In the genomic region with DNA sequence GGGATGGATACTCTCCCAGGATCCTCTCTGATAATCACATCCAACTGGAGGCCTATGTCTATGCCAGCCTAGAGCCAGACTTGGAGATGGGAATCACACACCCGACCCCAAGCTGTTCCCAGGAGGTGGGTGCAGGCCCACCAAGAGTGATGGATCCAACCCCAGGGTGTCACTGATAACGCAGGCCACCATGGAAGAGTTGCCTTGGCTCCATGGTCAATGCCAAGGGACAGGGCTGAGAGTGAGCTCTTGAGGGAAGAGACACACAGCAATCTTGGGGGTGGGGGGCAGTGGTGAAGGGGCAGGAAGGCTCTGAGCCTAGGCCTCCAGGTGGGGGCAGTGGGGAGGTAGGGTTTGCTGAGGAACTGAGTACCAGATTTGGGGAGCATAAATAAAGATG, we compare ENCODE assay signal across 14 cellular contexts.
"Had no signal": no experiment of that assay in that cellular context is flagged by ENCODE, and none has a peak within 500 bp of the region (broad histone marks: within the 10 kb centered on the region; RNA-seq: fewer than 3 reads in every experiment).

No MANE protein-coding gene starts in this region.

- H3K4me1 ChIP-seq: adrenal gland, psoas muscle, right lobe of liver, thyroid gland had no signal

- H3K4me3 ChIP-seq: adrenal gland, psoas muscle, right lobe of liver, thyroid gland had no signal

- H3K27me3 ChIP-seq: adrenal gland, right lobe of liver, thyroid gland had no signal

- H3K9me3 ChIP-seq: adrenal gland, psoas muscle, right lobe of liver, thyroid gland had no signal

- H3K4me1 Mint-ChIP-seq: activated T-helper 17 cell treated with anti-CD3 and anti-CD28 coated beads, Interleukin-2, amount 50 U/mL, for 72 hours; WTC11 had no signal

- H3K4me3 Mint-ChIP-seq: activated T-helper 17 cell treated with anti-CD3 and anti-CD28 coated beads, Interleukin-2, amount 50 U/mL, for 72 hours; mesothelial cell of epicardium; WTC11 had no signal

- H3K27me3 Mint-ChIP-seq: activated T-helper 17 cell treated with anti-CD3 and anti-CD28 coated beads, Interleukin-2, amount 50 U/mL, for 72 hours had no signal

- H3K27ac Mint-ChIP-seq: activated T-helper 17 cell treated with anti-CD3 and anti-CD28 coated beads, Interleukin-2, amount 50 U/mL, for 72 hours; mesothelial cell of epicardium; WTC11 had no signal

- DNase-seq: activated CD4-positive, alpha-beta T cell treated with anti-CD3 and anti-CD28 coated beads for 48 hours; activated naive CD4-positive, alpha-beta T cell treated with anti-CD3 and anti-CD28 coated beads, Interleukin-2, amount 50 U/mL, for 16 hours; caudate nucleus; foreskin melanocyte; kidney glomerular epithelial cell; psoas muscle; stimulated activated CD4-positive, alpha-beta T cell treated with anti-CD3 and anti-CD28 coated beads, Interleukin-1b, Interleukin-23, amount 100 ng/mL, for 48 hours; T-helper 2 cell; thyroid gland had no signal

- H3K9me3 Mint-ChIP-seq: activated T-helper 17 cell treated with anti-CD3 and anti-CD28 coated beads, Interleukin-2, amount 50 U/mL, for 72 hours; mesothelial cell of epicardium; WTC11 had no signal

- ATAC-seq: activated T-helper 17 cell treated with anti-CD3 and anti-CD28 coated beads, Interleukin-2, amount 50 U/mL, for 72 hours; psoas muscle; right lobe of liver; WTC11 had no signal

- H3K36me3 ChIP-seq: right lobe of liver had no signal

- H3K27ac ChIP-seq: adrenal gland, psoas muscle, right lobe of liver, thyroid gland had no signal
